Comparison of ENCODE assay signal across 8 cellular contexts in genomic region chr15:84654689-84655453, GRCh38. TPM values are rescaled to one million over a fixed set of nuclear protein-coding genes. Genes with fewer than 3 reads are reported as not detected.
A peak's percentile ranks its signal among the peaks of the same experiment; 100 is the strongest.
DNase-seq lines count a peak whose midpoint lies in the region; ATAC-seq and TF ChIP-seq lines count a peak whose summit lies in the region.

No MANE protein-coding gene starts in this region.

- peak; percentile 51 for ATAC-seq in foreskin keratinocyte

- peaks cover 41% of the 10 kb centered on the region for H3K4me1 Mint-ChIP-seq in neural crest cell

- H3K9me3 ChIP-seq in SJCRH30 (replicated peaks), result no peaks in the 10 kb centered on the region
- H3K9me3 ChIP-seq in stomach smooth muscle (ENCODE audit: control insufficient read depth in 2 of 2, low read length in 2 of 2), result no peaks in the 10 kb centered on the region

- H3K27me3 ChIP-seq in SJCRH30 (no peaks in the 10 kb centered on the region), foreskin keratinocyte (no peaks in the 10 kb centered on the region), stomach smooth muscle (ENCODE audit: control insufficient read depth in 1 of 2, insufficient read depth in 2 of 2, low read length in 2 of 2) (no peaks in the 10 kb centered on the region)

- H3K27ac ChIP-seq in SJCRH30, result peak overlapping the region; percentile 36; the same call in 1 of the 2 replicates
- peak overlapping the region; percentile 72 for H3K27ac ChIP-seq in foreskin keratinocyte
- H3K27ac ChIP-seq in stomach smooth muscle (ENCODE audit: low read length), result peak overlapping the region; percentile 84

- peak overlapping the region; percentile 100 for H3K4me3 Mint-ChIP-seq in neural crest cell

- H3K36me3 Mint-ChIP-seq in neural crest cell (ENCODE audit: low read depth), result peaks cover 6% of the 10 kb centered on the region

- H3K4me1 ChIP-seq in SJCRH30, result peaks cover 5% of the 10 kb centered on the region
- no peaks in the 10 kb centered on the region for H3K4me1 ChIP-seq in foreskin keratinocyte
- H3K4me1 ChIP-seq in stomach smooth muscle (ENCODE audit: control insufficient read depth, insufficient read depth, low read length), result peaks cover 37% of the 10 kb centered on the region

- H3K4me3 ChIP-seq in SJCRH30, result peak overlapping the region; percentile 71
- H3K4me3 ChIP-seq in stomach smooth muscle (ENCODE audit: low read length in 2 of 2), result peak overlapping the region; percentile 98 to 99

- in situ Hi-C loops in ACHN (cut with HindIII; ENCODE audit: low pct_ligation_motif_present, low pct_unique_long_range_greater_than_20kb, low sequenced_read_pairs), result no loop called here

- TF ChIP-seq CTCF in foreskin keratinocyte (conservative IDR thresholded peaks at IDR 0.05) (peak; percentile 74), neural crest cell (conservative IDR thresholded peaks at IDR 0.05) (peak; percentile 67)

- H3K9ac ChIP-seq in stomach smooth muscle (ENCODE audit: low read length in 2 of 2), result peak overlapping the region; percentile 96 to 99

- no peaks in the 10 kb centered on the region for H3K9me3 Mint-ChIP-seq in neural crest cell

- peak; percentile 83 for DNase-seq in ACHN
- DNase-seq in GM19240 (ENCODE audit: insufficient read length, low spot score), result peak; percentile 16
- DNase-seq in M059J (ENCODE audit: low read depth), result peak; percentile 81
- DNase-seq in SJCRH30, result peak; percentile 84 to 87
- DNase-seq in activated gamma-delta T cell treated with anti-CD3 and anti-CD28 coated beads, Interleukin-2, amount 50 U/mL, for 16 hours (ENCODE audit: low read depth), result peak; percentile 66
- peak in 1 of 2 donors; percentile 55 for DNase-seq in foreskin keratinocyte
- DNase-seq in neural crest cell (ENCODE audit: low read depth, low spot score), result peak; percentile 61

- H3K36me3 ChIP-seq in SJCRH30 (peaks cover 3% of the 10 kb centered on the region; the same call in 1 of the 2 replicates), stomach smooth muscle (ENCODE audit: control insufficient read depth in 2 of 2, insufficient read depth in 2 of 2, low read length in 2 of 2) (peaks cover 7 to 9% of the 10 kb centered on the region in 2 donors)

- no peak overlapping the region for H3K27ac Mint-ChIP-seq in neural crest cell (ENCODE audit: unreplicated experiment)

- H3K27me3 Mint-ChIP-seq in neural crest cell (ENCODE audit: low read depth), result peaks cover 3% of the 10 kb centered on the region

RNA-seq across cellular contexts. Expression of gene WDR73, which starts 0.8 kb away (rescaled TPM):
- 20.1 and 20.4 TPM in 2 replicates for total RNA-seq in M059J (2014; rRNA removed; shearing (Covaris generic))
- 22.0 and 26.3 TPM in 2 replicates for total RNA-seq in SJCRH30 (2014; rRNA removed; shearing (Covaris generic))
- total RNA-seq in foreskin keratinocyte (19.0 and 22.6 TPM in 2 replicates), neural crest cell (47.1 and 53.2 TPM in 2 replicates)
- polyA plus RNA-seq in foreskin keratinocyte, result 14.7 and 15.9 TPM in 2 replicates

RNA-seq across cellular contexts. Expression of gene NMB, which starts 3.1 kb away (rescaled TPM):
- 3.4 and 7.4 TPM in 2 replicates for total RNA-seq in M059J (2014; rRNA removed; shearing (Covaris generic))
- total RNA-seq in SJCRH30 (2014; rRNA removed; shearing (Covaris generic)), result 4.2 and 4.4 TPM in 2 replicates
- total RNA-seq in foreskin keratinocyte, result 9.0 and 12.7 TPM in 2 replicates
- 13.0 and 18.6 TPM in 2 replicates for polyA plus RNA-seq in foreskin keratinocyte
- 4.0 and 4.9 TPM in 2 replicates for total RNA-seq in neural crest cell

RNA-seq across cellular contexts. Expression of gene ZSCAN2, which starts 54.1 kb away (rescaled TPM):
- 2.4 and 7.5 TPM in 2 replicates for total RNA-seq in M059J (2014; rRNA removed; shearing (Covaris generic))
- 10.5 and 16.4 TPM in 2 replicates for total RNA-seq in SJCRH30 (2014; rRNA removed; shearing (Covaris generic))
- total RNA-seq in foreskin keratinocyte (4.1 and 4.4 TPM in 2 replicates), neural crest cell (21.1 and 21.7 TPM in 2 replicates)
- polyA plus RNA-seq in foreskin keratinocyte, result 3.4 and 4.6 TPM in 2 replicates
